In genomic region chr13:33931397-33931987, GRCh38 we compare ENCODE assay signal across 9 cellular contexts.
DNase-seq lines count a peak whose midpoint lies in the region; ATAC-seq, FAIRE-seq and TF ChIP-seq lines count a peak whose summit lies in the region.
"Had no signal": no experiment of that assay in that cellular context is flagged by ENCODE, and none has a peak within 500 bp of the region (broad histone marks: within the 10 kb centered on the region; RNA-seq: fewer than 3 reads in every experiment).

No MANE protein-coding gene starts in this region.

- no peak overlapping the region for H3K4me3 Mint-ChIP-seq in astrocyte (ENCODE audit: unreplicated experiment)

- H3K4me3 ChIP-seq in DND-41 (ENCODE audit: low read depth in 1 of 2, low read length in 2 of 2), result no peak overlapping the region
- H3K4me3 ChIP-seq in astrocyte (ENCODE audit: insufficient read depth, low read depth, low read length), result no peak overlapping the region

- DNase-seq in DND-41, result peak; percentile 13
- DNase-seq in NCI-H1092 (lab: John Stamatoyannopoulos, UW), result peak; percentile 19
- DNase-seq in astrocyte (ENCODE audit: low read depth), result peak; percentile 34
- peak; percentile 52 for DNase-seq in iris pigment epithelial cell (ENCODE audit: low read depth)
- no peak for DNase-seq in effector CD8-positive, alpha-beta T cell (lab: John Stamatoyannopoulos, UW)
- DNase-seq in activated naive CD4-positive, alpha-beta T cell treated with anti-CD3 and anti-CD28 coated beads, Interleukin-2, amount 50 U/mL, for 16 hours, result no peak
- DNase-seq in UCSD-AML1 (lab: John Stamatoyannopoulos, UW; ENCODE audit: unreplicated experiment), result no peak

- H3K36me3 ChIP-seq in DND-41 (ENCODE audit: insufficient read depth, low read length), result no peaks in the 10 kb centered on the region
- no peaks in the 10 kb centered on the region for H3K36me3 ChIP-seq in astrocyte (ENCODE audit: insufficient read depth, low read length)
- H3K36me3 ChIP-seq: neutrophil had no signal

- H3K9me3 ChIP-seq in DND-41 (ENCODE audit: insufficient read depth, low read length, severe bottlenecking), result no peaks in the 10 kb centered on the region
- H3K9me3 ChIP-seq in astrocyte (ENCODE audit: insufficient read depth, low read depth, low read length), result no peaks in the 10 kb centered on the region
- H3K9me3 ChIP-seq: neutrophil had no signal

- peak; percentile 71; the same call in 2 of the 3 replicates for ATAC-seq in DND-41 (ENCODE audit: insufficient read depth, low read depth)
- ATAC-seq in GM21515 (IDR thresholded peaks at IDR 0.05; ENCODE audit: unreplicated experiment), result peak; percentile 69

- no peaks in the 10 kb centered on the region for H4K20me1 ChIP-seq in DND-41 (ENCODE audit: insufficient read depth, low read length)
- H4K20me1 ChIP-seq in astrocyte (ENCODE audit: insufficient read depth, low read length), result no peaks in the 10 kb centered on the region

- no peak overlapping the region for H3K27ac ChIP-seq in DND-41 (ENCODE audit: low read length)
- no peak overlapping the region for H3K27ac ChIP-seq in astrocyte (ENCODE audit: low read depth, low read length)
- H3K27ac ChIP-seq: neutrophil had no signal

- H2AFZ ChIP-seq in DND-41 (ENCODE audit: low read depth, low read length) (no peak overlapping the region), astrocyte (ENCODE audit: low read depth, low read length) (no peak overlapping the region)

- H3K79me2 ChIP-seq in DND-41 (ENCODE audit: insufficient read depth, low read length) (no peaks in the 10 kb centered on the region), astrocyte (ENCODE audit: insufficient read depth, low read length) (no peaks in the 10 kb centered on the region)

- peaks cover 18% of the 10 kb centered on the region for H3K4me1 Mint-ChIP-seq in astrocyte (ENCODE audit: low read depth, unreplicated experiment)

- H3K27ac Mint-ChIP-seq in astrocyte (ENCODE audit: unreplicated experiment), result no peak overlapping the region

- no peaks in the 10 kb centered on the region for H3K4me1 ChIP-seq in DND-41 (ENCODE audit: insufficient read depth, low read length)
- no peaks in the 10 kb centered on the region for H3K4me1 ChIP-seq in astrocyte (ENCODE audit: insufficient read depth, low read length)

- H3K27me3 ChIP-seq in DND-41 (ENCODE audit: insufficient read depth, low read length, poor library complexity), result no peaks in the 10 kb centered on the region
- H3K27me3 ChIP-seq in astrocyte (ENCODE audit: insufficient read depth, low read length), result no peaks in the 10 kb centered on the region
- H3K27me3 ChIP-seq: neutrophil had no signal

- H3K4me2 ChIP-seq in DND-41 (ENCODE audit: insufficient read depth, low read length), result no peak overlapping the region
- no peak overlapping the region for H3K4me2 ChIP-seq in astrocyte (ENCODE audit: low read length)

- TF ChIP-seq CTCF in DND-41 (IDR thresholded peaks at IDR 0.05; ENCODE audit: borderline replicate concordance, extremely low read depth, low read length, poor library complexity, severe bottlenecking) (peak; percentile 57), astrocyte (IDR thresholded peaks at IDR 0.05; ENCODE audit: insufficient read depth, low read depth, low read length) (peak; percentile 74)

- H3K36me3 Mint-ChIP-seq in astrocyte (ENCODE audit: low read depth, unreplicated experiment), result no peaks in the 10 kb centered on the region

- FAIRE-seq in astrocyte (lab: Jason Lieb, UNC), result peak; percentile 92

- no peaks in the 10 kb centered on the region for H3K9me3 Mint-ChIP-seq in astrocyte (ENCODE audit: unreplicated experiment)

- H3K9ac ChIP-seq in DND-41 (ENCODE audit: low read depth, low read length) (no peak overlapping the region), astrocyte (ENCODE audit: low read length) (no peak overlapping the region)

- H3K27me3 Mint-ChIP-seq in astrocyte (ENCODE audit: low read depth, unreplicated experiment), result no peaks in the 10 kb centered on the region

Comparison
In these comparisons a context has a peak if more than half of its experiments do, and no peak if none do; other contexts are left out.
1. DNase-seq: peak in DND-41 (single experiment), NCI-H1092 (single experiment), astrocyte (single experiment) and iris pigment epithelial cell (single experiment); none in effector CD8-positive, alpha-beta T cell (single experiment), activated naive CD4-positive, alpha-beta T cell treated with anti-CD3 and anti-CD28 coated beads, Interleukin-2, amount 50 U/mL, for 16 hours (single experiment) and UCSD-AML1 (single experiment).